Comparison of ENCODE assay signal across 21 cellular contexts in the genomic region with DNA sequence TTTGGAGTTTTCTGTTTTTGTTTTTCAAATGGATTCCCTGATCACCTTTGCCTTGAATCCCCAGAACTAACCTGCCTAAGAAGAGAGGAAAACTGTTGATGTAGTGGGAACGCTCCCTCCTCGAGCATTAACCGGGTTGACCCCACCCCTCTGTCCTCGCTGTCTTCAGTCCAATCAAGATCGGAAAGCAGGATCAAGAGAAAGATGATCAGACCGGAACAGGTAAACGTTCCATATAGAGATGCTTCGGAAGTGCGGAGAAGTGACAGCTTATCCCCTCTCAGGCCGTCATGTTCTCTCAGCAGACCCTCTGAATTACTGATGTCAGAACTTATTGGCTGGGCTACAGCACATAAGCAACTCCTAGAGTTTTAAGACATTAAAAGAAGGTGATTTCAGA. TPM values are rescaled to one million over a fixed set of nuclear protein-coding genes. Genes with fewer than 3 reads are reported as not detected.
DNase-seq lines count a peak whose midpoint lies in the region; ATAC-seq and TF ChIP-seq lines count a peak whose summit lies in the region.
"Had no signal": no experiment of that assay in that cellular context is flagged by ENCODE, and none has a peak within 500 bp of the region (broad histone marks: within the 10 kb centered on the region; RNA-seq: fewer than 3 reads in every experiment).

No MANE protein-coding gene starts in this region.

- peaks cover 1% of the 10 kb centered on the region for H3K36me3 Mint-ChIP-seq in activated naive CD4-positive, alpha-beta T cell treated with anti-CD3 and anti-CD28 coated beads, Interleukin-2, amount 50 U/mL, for 24 hours
- H3K36me3 Mint-ChIP-seq in type B pancreatic cell = no peaks in the 10 kb centered on the region
- H3K36me3 Mint-ChIP-seq: naive B cell had no signal

- no peak overlapping the region for H3K27ac Mint-ChIP-seq in activated naive CD4-positive, alpha-beta T cell treated with anti-CD3 and anti-CD28 coated beads, Interleukin-2, amount 50 U/mL, for 24 hours
- peak overlapping the region; percentile 52 for H3K27ac Mint-ChIP-seq in type B pancreatic cell
- H3K27ac Mint-ChIP-seq: naive B cell had no signal

- intact Hi-C loops in right lobe of liver (cut with DNase I) = no loop called here

- TF ChIP-seq POLR2A in right lobe of liver (IDR thresholded peaks at IDR 0.05) = no peak

- peaks cover 12 to 18% of the 10 kb centered on the region in 2 donors for H3K27me3 ChIP-seq in right lobe of liver

- 21% methylated on average over 8 of the region's 10 CpGs for WGBS in right lobe of liver (ENCODE audit: insufficient coverage, low coverage, low lambda C conversion rate, missing lambda C conversion rate)

- H3K4me3 ChIP-seq in iPS-18c (ENCODE audit: insufficient read depth, low read depth, low read length) (0 out of 2 replicates have a peak overlapping the region, but pooled peaks have one; percentile 62), right lobe of liver (no peak overlapping the region)

- H3K27ac ChIP-seq in right lobe of liver = no peak overlapping the region
- H3K27ac ChIP-seq: foreskin keratinocyte, right atrium auricular region had no signal

- no peak for ATAC-seq in right lobe of liver

- H3K27me3 Mint-ChIP-seq in activated naive CD4-positive, alpha-beta T cell treated with anti-CD3 and anti-CD28 coated beads, Interleukin-2, amount 50 U/mL, for 24 hours = peaks cover 56% of the 10 kb centered on the region
- peaks cover 83% of the 10 kb centered on the region for H3K27me3 Mint-ChIP-seq in type B pancreatic cell

- H3K36me3 ChIP-seq in right lobe of liver = no peaks in the 10 kb centered on the region
- H3K36me3 ChIP-seq: right atrium auricular region had no signal

- H3K4me1 ChIP-seq in right lobe of liver = peaks cover 0 to 15% (median 0%) of the 10 kb centered on the region in 4 donors
- H3K4me1 ChIP-seq: foreskin keratinocyte had no signal

- peaks cover 5% of the 10 kb centered on the region for H3K9me3 Mint-ChIP-seq in activated naive CD4-positive, alpha-beta T cell treated with anti-CD3 and anti-CD28 coated beads, Interleukin-2, amount 50 U/mL, for 24 hours
- no peaks in the 10 kb centered on the region for H3K9me3 Mint-ChIP-seq in type B pancreatic cell

- peak overlapping the region; percentile 66 for H3K4me3 Mint-ChIP-seq in activated naive CD4-positive, alpha-beta T cell treated with anti-CD3 and anti-CD28 coated beads, Interleukin-2, amount 50 U/mL, for 24 hours
- peak overlapping the region; percentile 80 for H3K4me3 Mint-ChIP-seq in type B pancreatic cell

- DNase-seq in activated naive CD4-positive, alpha-beta T cell treated with Interleukin-2 at 50 U/mL for 16 hours = no peak
- DNase-seq in SK-N-DZ (ENCODE audit: low spot score) (peak; percentile 56), type B pancreatic cell (ENCODE audit: extremely low spot score, unreplicated experiment) (no peak), right lobe of liver (no peak), NCI-H2107 treated with DMSO at 0.1 percent for 48 hours (lab: John Stamatoyannopoulos, UW; ENCODE audit: unreplicated experiment) (no peak), NCI-H774 (lab: John Stamatoyannopoulos, UW) (no peak)
- DNase-seq: activated CD4-positive, alpha-beta T cell treated with anti-CD3 and anti-CD28 coated beads for 1 hour; activated T-cell treated with anti-CD3 and anti-CD28 coated beads for 4 hours; amniotic stem cell; cerebellar nuclear complex; naive B cell; NCI-H1694; NCI-H446; T-helper 9 cell had no signal

- peaks cover 2% of the 10 kb centered on the region for H3K9me3 ChIP-seq in iPS-18c (ENCODE audit: control insufficient read depth, insufficient read depth, low read length)
- no peaks in the 10 kb centered on the region for H3K9me3 ChIP-seq in right lobe of liver

- H3K4me1 Mint-ChIP-seq in activated naive CD4-positive, alpha-beta T cell treated with anti-CD3 and anti-CD28 coated beads, Interleukin-2, amount 50 U/mL, for 24 hours = peaks cover 11% of the 10 kb centered on the region
- H3K4me1 Mint-ChIP-seq in type B pancreatic cell (ENCODE audit: unreplicated experiment) = peaks cover 14% of the 10 kb centered on the region

- TF ChIP-seq CTCF in type B pancreatic cell (conservative IDR thresholded peaks at IDR 0.05) (no peak), right lobe of liver (IDR thresholded peaks at IDR 0.05) (no peak)

RNA-seq across cellular contexts. Expression of a gene that starts 0.8 kb away (rescaled TPM):
- 30.8 and 34.2 TPM in 2 replicates for polyA plus RNA-seq in SK-N-DZ (2014; cell fraction: cytosol; rRNA removed)
- 26.5 and 29.2 TPM in 2 replicates for polyA plus RNA-seq in SK-N-DZ (2014; cell fraction: nucleus; rRNA removed)
- total RNA-seq in type B pancreatic cell (ENCODE audit: low replicate concordance) (1.4 and 2.5 TPM in 2 replicates), right lobe of liver (under 1 TPM in 3 of 6 experiments, not detected in 3; 0.07 to 0.12 (median 0.12) TPM)
- total RNA-seq: endothelial cell of umbilical vein, foreskin keratinocyte, H4, right atrium auricular region had no signal
- polyA plus RNA-seq: endothelial cell of umbilical vein, foreskin keratinocyte, lung had no signal
